Comparison of ENCODE assay signal across 23 cellular contexts in genomic region chr11:97738751-97739150, GRCh38.
"Had no signal": no experiment of that assay in that cellular context is flagged by ENCODE, and none has a peak within 500 bp of the region (broad histone marks: within the 10 kb centered on the region; RNA-seq: fewer than 3 reads in every experiment).

No MANE protein-coding gene starts in this region.

- ATAC-seq: activated CD8-positive, alpha-beta T cell treated with anti-CD3 and anti-CD28 coated beads, Interleukin-2, amount 10 ng/mL, durations not matched to agents 7 days and 5 days; effector memory CD8-positive, alpha-beta T cell; left lobe of liver; mucosa of descending colon; pancreas; sciatic nerve; stimulated activated memory B cell treated with anti-CD40 and anti-IgM and Interleukin-4, amounts not matched to agents 10 μg/mL and 1 μg/mL and 100 μg/mL, for 72 hours; upper lobe of right lung had no signal

- H3K27me3 Mint-ChIP-seq: activated CD4-positive, alpha-beta T cell treated with anti-CD3 and anti-CD28 coated beads, Interleukin-2, amount 10 ng/mL, durations not matched to agents 7 days and 5 days; activated naive CD8-positive, alpha-beta T cell treated with anti-CD3 and anti-CD28 coated beads, Interleukin-2, amount 10 ng/mL, durations not matched to agents 7 days and 5 days; activated T-cell treated with anti-CD3 and anti-CD28 coated beads, Interleukin-2, amount 50 U/mL, for 24 hours; effector memory CD8-positive, alpha-beta T cell; memory B cell; naive B cell; stimulated activated memory B cell treated with anti-CD40 and anti-IgM and Interleukin-4, amounts not matched to agents 10 μg/mL and 1 μg/mL and 100 μg/mL, for 72 hours had no signal

- H3K27ac ChIP-seq: epithelial cell of prostate, pancreas, upper lobe of right lung had no signal

- H3K36me3 ChIP-seq: pancreas, upper lobe of right lung had no signal

- H3K4me3 Mint-ChIP-seq: activated CD4-positive, alpha-beta T cell treated with anti-CD3 and anti-CD28 coated beads, Interleukin-2, amount 10 ng/mL, durations not matched to agents 7 days and 5 days; activated CD8-positive, alpha-beta T cell treated with anti-CD3 and anti-CD28 coated beads, Interleukin-2, amount 10 ng/mL, durations not matched to agents 7 days and 5 days; activated naive CD8-positive, alpha-beta T cell treated with anti-CD3 and anti-CD28 coated beads, Interleukin-2, amount 10 ng/mL, durations not matched to agents 7 days and 5 days; activated T-cell treated with anti-CD3 and anti-CD28 coated beads, Interleukin-2, amount 50 U/mL, for 24 hours; brain; effector memory CD8-positive, alpha-beta T cell; memory B cell; naive B cell; stimulated activated memory B cell treated with anti-CD40 and anti-IgM and Interleukin-4, amounts not matched to agents 10 μg/mL and 1 μg/mL and 100 μg/mL, for 72 hours had no signal

- H3K9me3 ChIP-seq: pancreas, upper lobe of right lung had no signal

- H3K4me3 ChIP-seq: mucosa of descending colon, pancreas, upper lobe of right lung had no signal

- H3K4me1 Mint-ChIP-seq: activated CD4-positive, alpha-beta T cell treated with anti-CD3 and anti-CD28 coated beads, Interleukin-2, amount 10 ng/mL, durations not matched to agents 7 days and 5 days; activated naive CD8-positive, alpha-beta T cell treated with anti-CD3 and anti-CD28 coated beads, Interleukin-2, amount 10 ng/mL, durations not matched to agents 7 days and 5 days; memory B cell; naive B cell; stimulated activated memory B cell treated with anti-CD40 and anti-IgM and Interleukin-4, amounts not matched to agents 10 μg/mL and 1 μg/mL and 100 μg/mL, for 72 hours had no signal

- H3K27ac Mint-ChIP-seq: activated CD4-positive, alpha-beta T cell treated with anti-CD3 and anti-CD28 coated beads, Interleukin-2, amount 10 ng/mL, durations not matched to agents 7 days and 5 days; activated CD8-positive, alpha-beta T cell treated with anti-CD3 and anti-CD28 coated beads, Interleukin-2, amount 10 ng/mL, durations not matched to agents 7 days and 5 days; activated naive CD8-positive, alpha-beta T cell treated with anti-CD3 and anti-CD28 coated beads, Interleukin-2, amount 10 ng/mL, durations not matched to agents 7 days and 5 days; activated T-cell treated with anti-CD3 and anti-CD28 coated beads, Interleukin-2, amount 50 U/mL, for 24 hours; activated T-helper 2 cell treated with anti-CD3 and anti-CD28 coated beads, Interferon-gamma antibody, Interleukin-2, Interleukin-4, amounts not matched to agents 10 μg/mL and 5 μg/mL and 100 μg/mL, durations not matched to agents 14 hours and 24 hours and 36 hours; effector memory CD8-positive, alpha-beta T cell; memory B cell; naive B cell; stimulated activated memory B cell treated with anti-CD40 and anti-IgM and Interleukin-4, amounts not matched to agents 10 μg/mL and 1 μg/mL and 100 μg/mL, for 72 hours had no signal

- H3K36me3 Mint-ChIP-seq: activated naive CD8-positive, alpha-beta T cell treated with anti-CD3 and anti-CD28 coated beads, Interleukin-2, amount 10 ng/mL, durations not matched to agents 7 days and 5 days; brain; memory B cell; naive B cell; stimulated activated memory B cell treated with anti-CD40 and anti-IgM and Interleukin-4, amounts not matched to agents 10 μg/mL and 1 μg/mL and 100 μg/mL, for 72 hours had no signal

- FAIRE-seq: kidney, pancreas had no signal

- H3K4me1 ChIP-seq: pancreas, upper lobe of right lung had no signal

- H3K27me3 ChIP-seq: pancreas, upper lobe of right lung had no signal

- DNase-seq: activated CD4-positive, alpha-beta T cell treated with anti-CD3 and anti-CD28 coated beads, Interleukin-2, amount 10 ng/mL, durations not matched to agents 7 days and 5 days; activated CD8-positive, alpha-beta T cell treated with anti-CD3 and anti-CD28 coated beads, Interleukin-2, amount 10 ng/mL, durations not matched to agents 7 days and 5 days; activated naive CD4-positive, alpha-beta T cell treated with Interleukin-2 at 50 U/mL for 16 hours; activated naive CD8-positive, alpha-beta T cell treated with anti-CD3 and anti-CD28 coated beads, Interleukin-2, amount 10 ng/mL, durations not matched to agents 7 days and 5 days; activated T-cell treated with anti-CD3 and anti-CD28 coated beads, Interleukin-2, amount 50 U/mL, for 24 hours; amygdala; effector memory CD8-positive, alpha-beta T cell; foreskin melanocyte; glutamatergic neuron; kidney; mucosa of descending colon; naive B cell; pancreas; stimulated activated CD4-positive, alpha-beta T cell treated with anti-CD3 and anti-CD28 coated beads, Interleukin-4, amount 100 ng/mL, for 4 hours; T1000; upper lobe of right lung had no signal
